In genomic region chr11:125923012-125923579, GRCh38 we compare ENCODE assay signal across 2 cellular contexts.
TF ChIP-seq lines count a peak whose summit lies in the region.

No MANE protein-coding gene starts in this region.

TF ChIP-seq in WTC11, 78 proteins besides CTCF, POLR2A, EP300 and RAD21 (continues in another document):
- TF ChIP-seq AFF4 (CRISPR knock-in tag; IDR thresholded peaks at IDR 0.05; ENCODE audit: borderline replicate concordance) (no peak), AR (CRISPR knock-in tag; IDR thresholded peaks at IDR 0.05) (no peak), PRDM15 (CRISPR knock-in tag; IDR thresholded peaks at IDR 0.05) (no peak), MYBL2 (CRISPR knock-in tag; IDR thresholded peaks at IDR 0.05) (no peak), ESRRA (CRISPR knock-in tag; IDR thresholded peaks at IDR 0.05; ENCODE audit: borderline replicate concordance) (no peak)

TF ChIP-seq in HepG2, 621 proteins besides CTCF, POLR2A, EP300 and RAD21 (continues in another document):
- TF ChIP-seq ZNF775 (CRISPR knock-in tag; IDR thresholded peaks at IDR 0.05; ENCODE audit: borderline replicate concordance): no peak
- TF ChIP-seq ZSCAN30 (CRISPR knock-in tag; IDR thresholded peaks at IDR 0.05): no peak
- no peak for TF ChIP-seq AGO1 (IDR thresholded peaks at IDR 0.05; ENCODE audit: low read depth, low read length, poor library complexity, severe bottlenecking)
- TF ChIP-seq NR0B2 (CRISPR knock-in tag; IDR thresholded peaks at IDR 0.05): no peak
- peak; percentile 40; the same call in 1 of the 2 replicates for TF ChIP-seq MIER3 (CRISPR knock-in tag; IDR thresholded peaks at IDR 0.05; ENCODE audit: borderline replicate concordance)
- no peak for TF ChIP-seq ZZZ3 (CRISPR knock-in tag; IDR thresholded peaks at IDR 0.05; ENCODE audit: borderline replicate concordance)
- TF ChIP-seq CBX1 (IDR thresholded peaks at IDR 0.05; ENCODE audit: low read depth): no peak
- TF ChIP-seq ZBTB10 (CRISPR knock-in tag; IDR thresholded peaks at IDR 0.05; ENCODE audit: borderline replicate concordance): no peak
- no peak for TF ChIP-seq ZC3H4 (CRISPR knock-in tag; IDR thresholded peaks at IDR 0.05; ENCODE audit: borderline replicate concordance)
- TF ChIP-seq GRHL1 (CRISPR knock-in tag; conservative IDR thresholded peaks at IDR 0.05): no peak
- TF ChIP-seq SETDB1 (CRISPR knock-in tag; IDR thresholded peaks at IDR 0.05; ENCODE audit: borderline replicate concordance): no peak
- no peak for TF ChIP-seq TFAP4 (IDR thresholded peaks at IDR 0.05; ENCODE audit: borderline replicate concordance, low read depth)
- TF ChIP-seq FOXK1 (CRISPR knock-in tag; IDR thresholded peaks at IDR 0.05; ENCODE audit: borderline replicate concordance, low read depth): no peak
- no peak for TF ChIP-seq KMT2A (CRISPR knock-in tag; IDR thresholded peaks at IDR 0.05)
- TF ChIP-seq SP1 (IDR thresholded peaks at IDR 0.05): no peak
- TF ChIP-seq SP1 (CRISPR knock-in tag; IDR thresholded peaks at IDR 0.05): no peak
- no peak for TF ChIP-seq ZNF839 (CRISPR knock-in tag; IDR thresholded peaks at IDR 0.05; ENCODE audit: borderline replicate concordance)
- no peak for TF ChIP-seq NR3C1 (CRISPR knock-in tag; IDR thresholded peaks at IDR 0.05)
- 0 out of 2 replicates have a peak, but pooled peaks have one; percentile 26 for TF ChIP-seq SRF (IDR thresholded peaks at IDR 0.05; ENCODE audit: low read depth, low read length)
- no peak for TF ChIP-seq NCOA1 (CRISPR knock-in tag; IDR thresholded peaks at IDR 0.05)
- TF ChIP-seq SYNCRIP (IDR thresholded peaks at IDR 0.05; ENCODE audit: insufficient read depth, low read depth, low read length): no peak
- no peak for TF ChIP-seq DNMT1 (CRISPR knock-in tag; IDR thresholded peaks at IDR 0.05)
- TF ChIP-seq ZFP36 (IDR thresholded peaks at IDR 0.05; ENCODE audit: borderline replicate concordance, low read depth, low read length, partially characterized antibody): no peak
- no peak for TF ChIP-seq ZNF225 (CRISPR knock-in tag; IDR thresholded peaks at IDR 0.05)
- TF ChIP-seq ZFYVE20 (CRISPR knock-in tag; IDR thresholded peaks at IDR 0.05; ENCODE audit: borderline replicate concordance, low read depth): no peak
- no peak for TF ChIP-seq UBTF (CRISPR knock-in tag; IDR thresholded peaks at IDR 0.05)
- TF ChIP-seq ZNF34 (CRISPR knock-in tag; IDR thresholded peaks at IDR 0.05; ENCODE audit: borderline replicate concordance): no peak
- TF ChIP-seq ZFP36L2 (CRISPR knock-in tag; IDR thresholded peaks at IDR 0.05): no peak
- TF ChIP-seq ZNF430 (CRISPR knock-in tag; IDR thresholded peaks at IDR 0.05): no peak
- TF ChIP-seq ZNF501 (CRISPR knock-in tag; IDR thresholded peaks at IDR 0.05): no peak
- TF ChIP-seq TMF1 (CRISPR knock-in tag; IDR thresholded peaks at IDR 0.05; ENCODE audit: low read depth): no peak
- TF ChIP-seq MZF1 (CRISPR knock-in tag; IDR thresholded peaks at IDR 0.05; ENCODE audit: borderline replicate concordance): no peak
- no peak for TF ChIP-seq ZNF256 (CRISPR knock-in tag; conservative IDR thresholded peaks at IDR 0.05)
- TF ChIP-seq U2AF1 (optimal IDR thresholded peaks at IDR 0.05; ENCODE audit: low read depth, low read length): no peak
- TF ChIP-seq ELF3 (CRISPR knock-in tag; IDR thresholded peaks at IDR 0.05): peak; percentile 33; the same call in 1 of the 2 replicates
- no peak for TF ChIP-seq FOXA1 (IDR thresholded peaks at IDR 0.05)
- no peak for TF ChIP-seq FOXA1 (CRISPR knock-in tag; IDR thresholded peaks at IDR 0.05)
- TF ChIP-seq ZC3H13 (CRISPR knock-in tag; IDR thresholded peaks at IDR 0.05): no peak
- TF ChIP-seq HMGXB4 (CRISPR knock-in tag; IDR thresholded peaks at IDR 0.05; ENCODE audit: borderline replicate concordance in 1 of 2, low read depth in 1 of 2): peak in 1 of 2 experiments; percentile 42; a peak in 1 of 4 replicates
- TF ChIP-seq ZNF30 (CRISPR knock-in tag; IDR thresholded peaks at IDR 0.05): no peak
- no peak for TF ChIP-seq ZNF713 (CRISPR knock-in tag; IDR thresholded peaks at IDR 0.05)
- no peak for TF ChIP-seq ADNP (CRISPR knock-in tag; IDR thresholded peaks at IDR 0.05)
- TF ChIP-seq ARNT2 (CRISPR knock-in tag; IDR thresholded peaks at IDR 0.05; ENCODE audit: low read depth): no peak
- TF ChIP-seq THYN1 (CRISPR knock-in tag; IDR thresholded peaks at IDR 0.05; ENCODE audit: borderline replicate concordance, low read depth): no peak
- TF ChIP-seq ZNF552 (CRISPR knock-in tag; IDR thresholded peaks at IDR 0.05; ENCODE audit: borderline replicate concordance): no peak
- peak; percentile 85 for TF ChIP-seq SMC3 (IDR thresholded peaks at IDR 0.05; ENCODE audit: low read length)
- TF ChIP-seq ZNF792 (CRISPR knock-in tag; IDR thresholded peaks at IDR 0.05): 0 out of 2 replicates have a peak, but pooled peaks have one; percentile 31
- no peak for TF ChIP-seq ZNF652 (CRISPR knock-in tag; IDR thresholded peaks at IDR 0.05; ENCODE audit: borderline replicate concordance, low read depth)
- 0 out of 2 replicates have a peak, but pooled peaks have one; percentile 37 for TF ChIP-seq ARID3A (IDR thresholded peaks at IDR 0.05; ENCODE audit: low read depth, low read length)
- no peak for TF ChIP-seq ZNF773 (CRISPR knock-in tag; IDR thresholded peaks at IDR 0.05; ENCODE audit: borderline replicate concordance)
- no peak for TF ChIP-seq ATM (IDR thresholded peaks at IDR 0.05; ENCODE audit: borderline replicate concordance)
- no peak for TF ChIP-seq ARID4A (CRISPR knock-in tag; IDR thresholded peaks at IDR 0.05; ENCODE audit: borderline replicate concordance)
